Comparison of ENCODE assay signal across 14 cellular contexts in the genomic region with DNA sequence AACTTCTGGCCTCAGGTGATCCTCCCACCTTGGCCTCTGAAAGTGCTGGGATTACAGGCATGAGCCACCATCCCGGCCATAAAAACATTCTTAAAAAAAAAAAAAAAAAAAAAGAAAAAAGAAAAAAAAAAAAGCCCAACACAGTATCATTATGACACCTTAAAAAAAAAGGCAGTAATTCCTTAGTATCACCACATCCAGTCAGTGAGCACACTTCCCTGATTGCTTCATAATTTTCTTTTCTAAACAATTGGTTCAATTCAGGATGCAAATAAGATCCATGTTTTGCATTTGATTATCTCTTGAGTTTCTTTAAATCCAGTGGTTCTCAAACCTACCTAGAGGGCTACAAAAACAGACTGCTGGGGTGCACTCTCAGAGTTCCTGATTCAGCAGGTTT.
DNase-seq lines count a peak whose midpoint lies in the region; ATAC-seq, FAIRE-seq and TF ChIP-seq lines count a peak whose summit lies in the region.
"Had no signal": no experiment of that assay in that cellular context is flagged by ENCODE, and none has a peak within 500 bp of the region (broad histone marks: within the 10 kb centered on the region; RNA-seq: fewer than 3 reads in every experiment).

No MANE protein-coding gene starts in this region.

- H3K9me3 ChIP-seq in A549 (no peaks in the 10 kb centered on the region), ovary (no peaks in the 10 kb centered on the region)
- H3K9me3 ChIP-seq in CD8-positive, alpha-beta memory T cell (ENCODE audit: low read length): no peaks in the 10 kb centered on the region
- H3K9me3 ChIP-seq: HAP-1 had no signal

- peaks cover 22 to 32% (median 31%) of the 10 kb centered on the region in 3 donors for H3K4me1 Mint-ChIP-seq in CD8-positive, alpha-beta memory T cell

- TF ChIP-seq EP300 in A549 (IDR thresholded peaks at IDR 0.05) (no peak), ovary (IDR thresholded peaks at IDR 0.05) (no peak)

- no peak for TF ChIP-seq RAD21 in A549 (conservative IDR thresholded peaks at IDR 0.05 in 1 of 2, IDR thresholded peaks at IDR 0.05 in 1 of 2)

- TF ChIP-seq POLR2A in A549 (IDR thresholded peaks at IDR 0.05; ENCODE audit: low read length) (no peak), ovary (IDR thresholded peaks at IDR 0.05) (no peak)

- no peaks in the 10 kb centered on the region for H3K9me3 Mint-ChIP-seq in CD8-positive, alpha-beta memory T cell

- peak overlapping the region in 5 of 8 donors; percentile 16 to 55 (median 35) for H3K27ac Mint-ChIP-seq in CD8-positive, alpha-beta memory T cell

- DNase-seq in A549 (ENCODE audit: low read depth in 1 of 2, low spot score in 1 of 2) (no peak), NCI-H526 treated with DMSO at 0.1 percent for 48 hours (lab: John Stamatoyannopoulos, UW) (peak; percentile 28), fibroblast of gingiva (ENCODE audit: low read depth) (peak; percentile 58), ovary (no peak), nucleus accumbens (lab: John Stamatoyannopoulos, UW) (no peak)
- DNase-seq in CD8-positive, alpha-beta memory T cell: no peak
- DNase-seq: KG1, NCI-H2029, NCI-H510A, SHP77 treated with DMSO at 0.1 percent for 48 hours had no signal

- H3K4me3 ChIP-seq in A549 (no peak overlapping the region), ovary (no peak overlapping the region)
- no peak overlapping the region for H3K4me3 ChIP-seq in CD8-positive, alpha-beta memory T cell (ENCODE audit: low read length)
- H3K4me3 ChIP-seq: HAP-1 had no signal

- POLR2A ChIA-PET in A549 (lab: Yijun Ruan, JAX): no interaction called here
- POLR2A ChIA-PET in CD8-positive, alpha-beta memory T cell (lab: Charles Lee): no interaction called here

- ATAC-seq in A549 (no peak), GM21447 (IDR thresholded peaks at IDR 0.05; ENCODE audit: unreplicated experiment) (no peak), GM21423 (IDR thresholded peaks at IDR 0.05; ENCODE audit: unreplicated experiment) (no peak)

- TF ChIP-seq CTCF in A549 (IDR thresholded peaks at IDR 0.05) (no peak), ovary (IDR thresholded peaks at IDR 0.05) (no peak)

- H3K27me3 Mint-ChIP-seq in CD8-positive, alpha-beta memory T cell: no peaks in the 10 kb centered on the region

- WGBS in A549 (ENCODE audit: missing lambda C conversion rate): 100% methylated on average over 1 of the region's 1 CpG
- WGBS in ovary, 3 donors: 91 to 92% (median 92%) methylated on average over 1 of the region's 1 CpG

- peaks cover 58% of the 10 kb centered on the region for H3K36me3 ChIP-seq in CD8-positive, alpha-beta memory T cell (ENCODE audit: insufficient read depth, low read length)
- H3K36me3 ChIP-seq in ovary: no peaks in the 10 kb centered on the region

- peaks cover 29 to 89% (median 46%) of the 10 kb centered on the region in 3 donors for H3K36me3 Mint-ChIP-seq in CD8-positive, alpha-beta memory T cell

- CTCF ChIA-PET in A549 (lab: Yijun Ruan, JAX): no interaction called here
- CTCF ChIA-PET in CD8-positive, alpha-beta memory T cell (lab: Charles Lee): no interaction called here

- H3K4me1 ChIP-seq in A549: peaks cover 20% of the 10 kb centered on the region
- peaks cover 15% of the 10 kb centered on the region for H3K4me1 ChIP-seq in CD8-positive, alpha-beta memory T cell (ENCODE audit: insufficient read depth, low read length)
- no peaks in the 10 kb centered on the region for H3K4me1 ChIP-seq in ovary (ENCODE audit: insufficient read depth)
- H3K4me1 ChIP-seq: HAP-1 had no signal

- FAIRE-seq in A549 (lab: Jason Lieb, UNC): no peak
- FAIRE-seq: RCC 7860 had no signal

- no peak overlapping the region for H3K4me2 ChIP-seq in A549

- no peaks in the 10 kb centered on the region for H3K27me3 ChIP-seq in CD8-positive, alpha-beta memory T cell (ENCODE audit: insufficient read depth, low read length, poor library complexity, severe bottlenecking)
- H3K27me3 ChIP-seq in ovary: no peaks in the 10 kb centered on the region

- intact Hi-C loops in ovary (cut with DNase I): no loop called here

- H3K27ac ChIP-seq in A549: 0 out of 6 replicates have a peak overlapping the region, but pooled peaks of 1 of the 2 experiments have one; percentile 4
- H3K27ac ChIP-seq in CD8-positive, alpha-beta memory T cell (ENCODE audit: low read depth, low read length): no peak overlapping the region
- no peak overlapping the region for H3K27ac ChIP-seq in ovary

- H3K4me3 Mint-ChIP-seq in CD8-positive, alpha-beta memory T cell: no peak overlapping the region

TF ChIP-seq in A549, 52 proteins besides CTCF, POLR2A, EP300 and RAD21:
- no peak for TF ChIP-seq MYC (IDR thresholded peaks at IDR 0.05; ENCODE audit: borderline replicate concordance, low read length)
- TF ChIP-seq MAFK (IDR thresholded peaks at IDR 0.05; ENCODE audit: partially characterized antibody): peak; percentile 36

Comparison
In these comparisons a context has a peak if more than half of its experiments do, and no peak if none do; other contexts are left out.
1. DNase-seq: peak in NCI-H526 treated with DMSO at 0.1 percent for 48 hours (single experiment) and fibroblast of gingiva (single experiment); none in A549 (0 of 2), CD8-positive, alpha-beta memory T cell (0 of 5), ovary (0 of 5) and nucleus accumbens (0 of 56).